6 cellular contexts compared by ENCODE assay signal in genomic region chr2:85323988-85324367, GRCh38. TPM values are rescaled to one million over a fixed set of nuclear protein-coding genes. Genes with fewer than 3 reads are reported as not detected.
A peak's percentile ranks its signal among the peaks of the same experiment; 100 is the strongest.
DNase-seq lines count a peak whose midpoint lies in the region; ATAC-seq, FAIRE-seq and TF ChIP-seq lines count a peak whose summit lies in the region.
"Not testable (repeated sequence)": the region's sequence is repeated elsewhere in the genome, so short reads cannot be mapped to it uniquely, and the experiment has no call there.

No MANE protein-coding gene starts in this region.

- intact Hi-C loops in lower lobe of right lung (cut with DNase I) = not testable (repeated sequence)

- CTCF ChIA-PET in T-cell (lab: Charles Lee) = interaction anchor here (0.6 to 0.7 kb wide), 3 partner anchors 10 to 853 kb away, joined by 3 to 4 read pairs (median 4); no protein-coding TSS in a partner anchor

- not testable (repeated sequence) for H3K9ac ChIP-seq in astrocyte (ENCODE audit: low read length)

- not testable (repeated sequence) for DNase-seq in CD4-positive, CD25-positive, alpha-beta regulatory T cell; T-cell; activated T-cell treated with anti-CD3 and anti-CD28 coated beads, Interleukin-2, amount 50 U/mL, for 4 hours; astrocyte (ENCODE audit: low read depth); lower lobe of right lung; stimulated activated effector memory CD8-positive, alpha-beta T cell treated with anti-CD3 and anti-CD28 coated beads, Interleukin-12 subunit alpha, Interleukin-12 subunit beta, amount 100 ng/mL, for 72 hours (ENCODE audit: low spot score in 2 of 2)

- peaks cover 35 to 93% (median 69%) of the 10 kb centered on the region in 4 donors for H3K4me1 Mint-ChIP-seq in CD4-positive, CD25-positive, alpha-beta regulatory T cell
- H3K4me1 Mint-ChIP-seq in T-cell (peaks cover 70 to 93% (median 78%) of the 10 kb centered on the region in 3 donors), astrocyte (ENCODE audit: low read depth, unreplicated experiment) (peaks cover 26% of the 10 kb centered on the region)
- H3K4me1 Mint-ChIP-seq in activated T-cell treated with anti-CD3 and anti-CD28 coated beads, Interleukin-2, amount 50 U/mL, for 4 hours (ENCODE audit: low read depth) = peaks cover 70% of the 10 kb centered on the region
- H3K4me1 Mint-ChIP-seq in stimulated activated effector memory CD8-positive, alpha-beta T cell treated with anti-CD3 and anti-CD28 coated beads, Interleukin-12 subunit alpha, Interleukin-12 subunit beta, amount 100 ng/mL, for 72 hours = peaks cover 70% of the 10 kb centered on the region

- not testable (repeated sequence) for H3K9me3 ChIP-seq in CD4-positive, CD25-positive, alpha-beta regulatory T cell (ENCODE audit: control insufficient read depth in 2 of 2, low read length in 2 of 2); astrocyte (ENCODE audit: insufficient read depth, low read depth, low read length); lower lobe of right lung

- ATAC-seq in CD4-positive, CD25-positive, alpha-beta regulatory T cell (ENCODE audit: low read depth in 2 of 2); T-cell (replicated peaks in 1 of 4); activated T-cell treated with anti-CD3 and anti-CD28 coated beads, Interleukin-2, amount 50 U/mL, for 4 hours; lower lobe of right lung; stimulated activated effector memory CD8-positive, alpha-beta T cell treated with anti-CD3 and anti-CD28 coated beads, Interleukin-12 subunit alpha, Interleukin-12 subunit beta, amount 100 ng/mL, for 72 hours: not testable (repeated sequence)

- H3K4me3 ChIP-seq in CD4-positive, CD25-positive, alpha-beta regulatory T cell (ENCODE audit: low read depth, low read length) = peak overlapping the region; percentile 99
- H3K4me3 ChIP-seq in astrocyte (ENCODE audit: insufficient read depth, low read depth, low read length) = not testable (repeated sequence)
- peak overlapping the region; percentile 0 for H3K4me3 ChIP-seq in lower lobe of right lung

- not testable (repeated sequence) for FAIRE-seq in astrocyte (lab: Jason Lieb, UNC)

- peaks cover 69% of the 10 kb centered on the region for H3K36me3 ChIP-seq in CD4-positive, CD25-positive, alpha-beta regulatory T cell (ENCODE audit: control insufficient read depth, insufficient read depth, low read length)
- H3K36me3 ChIP-seq in astrocyte (ENCODE audit: insufficient read depth, low read length) (peaks cover 45% of the 10 kb centered on the region), lower lobe of right lung (peaks cover 69% of the 10 kb centered on the region)

- POLR2A ChIA-PET in T-cell (lab: Charles Lee) = interaction anchor here in 1 of 2 donors (0.6 kb wide), 2 partner anchors 16 to 237 kb away, joined by 3 read pairs; no protein-coding TSS in a partner anchor

- not testable (repeated sequence) for H3K4me2 ChIP-seq in astrocyte (ENCODE audit: low read length)

- peaks cover 18% of the 10 kb centered on the region for H3K27me3 Mint-ChIP-seq in CD4-positive, CD25-positive, alpha-beta regulatory T cell
- H3K27me3 Mint-ChIP-seq in T-cell; activated T-cell treated with anti-CD3 and anti-CD28 coated beads, Interleukin-2, amount 50 U/mL, for 4 hours (ENCODE audit: low read depth); astrocyte (ENCODE audit: low read depth, unreplicated experiment): not testable (repeated sequence)

- H3K36me3 Mint-ChIP-seq in CD4-positive, CD25-positive, alpha-beta regulatory T cell = peaks cover 70% of the 10 kb centered on the region
- peaks cover 69% of the 10 kb centered on the region for H3K36me3 Mint-ChIP-seq in T-cell
- H3K36me3 Mint-ChIP-seq in activated T-cell treated with anti-CD3 and anti-CD28 coated beads, Interleukin-2, amount 50 U/mL, for 4 hours (ENCODE audit: insufficient read depth) = peaks cover 66% of the 10 kb centered on the region
- H3K36me3 Mint-ChIP-seq in astrocyte (ENCODE audit: low read depth, unreplicated experiment) = peaks cover 31% of the 10 kb centered on the region
- peaks cover 99% of the 10 kb centered on the region for H3K36me3 Mint-ChIP-seq in stimulated activated effector memory CD8-positive, alpha-beta T cell treated with anti-CD3 and anti-CD28 coated beads, Interleukin-12 subunit alpha, Interleukin-12 subunit beta, amount 100 ng/mL, for 72 hours

- H3K27ac Mint-ChIP-seq in CD4-positive, CD25-positive, alpha-beta regulatory T cell = peak overlapping the region; percentile 38 to 100 (median 82)
- peak overlapping the region; percentile 81 to 100 for H3K27ac Mint-ChIP-seq in T-cell
- H3K27ac Mint-ChIP-seq in astrocyte (ENCODE audit: unreplicated experiment) = not testable (repeated sequence)
- H3K27ac Mint-ChIP-seq in stimulated activated effector memory CD8-positive, alpha-beta T cell treated with anti-CD3 and anti-CD28 coated beads, Interleukin-12 subunit alpha, Interleukin-12 subunit beta, amount 100 ng/mL, for 72 hours = peak overlapping the region; percentile 96

- H3K9me3 Mint-ChIP-seq in CD4-positive, CD25-positive, alpha-beta regulatory T cell; T-cell; activated T-cell treated with anti-CD3 and anti-CD28 coated beads, Interleukin-2, amount 50 U/mL, for 4 hours; astrocyte (ENCODE audit: unreplicated experiment); stimulated activated effector memory CD8-positive, alpha-beta T cell treated with anti-CD3 and anti-CD28 coated beads, Interleukin-12 subunit alpha, Interleukin-12 subunit beta, amount 100 ng/mL, for 72 hours: not testable (repeated sequence)

- H3K27ac ChIP-seq in CD4-positive, CD25-positive, alpha-beta regulatory T cell (ENCODE audit: insufficient read depth, low read length, poor library complexity, severe bottlenecking) = peak overlapping the region; percentile 97
- H3K27ac ChIP-seq in astrocyte (ENCODE audit: low read depth, low read length); lower lobe of right lung: not testable (repeated sequence)

- peak overlapping the region; percentile 96 to 100 (median 100) for H3K4me3 Mint-ChIP-seq in CD4-positive, CD25-positive, alpha-beta regulatory T cell
- H3K4me3 Mint-ChIP-seq in T-cell (peak overlapping the region; percentile 94 to 99 (median 97)), astrocyte (ENCODE audit: unreplicated experiment) (peak overlapping the region; percentile 40)
- H3K4me3 Mint-ChIP-seq in activated T-cell treated with anti-CD3 and anti-CD28 coated beads, Interleukin-2, amount 50 U/mL, for 4 hours = peak overlapping the region; percentile 95
- H3K4me3 Mint-ChIP-seq in stimulated activated effector memory CD8-positive, alpha-beta T cell treated with anti-CD3 and anti-CD28 coated beads, Interleukin-12 subunit alpha, Interleukin-12 subunit beta, amount 100 ng/mL, for 72 hours = peak overlapping the region; percentile 99

- H3K79me2 ChIP-seq in astrocyte (ENCODE audit: insufficient read depth, low read length) = peaks cover 79% of the 10 kb centered on the region

- H4K20me1 ChIP-seq in astrocyte (ENCODE audit: insufficient read depth, low read length) = peaks cover 78% of the 10 kb centered on the region

- H3K4me1 ChIP-seq in CD4-positive, CD25-positive, alpha-beta regulatory T cell (ENCODE audit: control insufficient read depth, insufficient read depth, low read length, poor library complexity, severe bottlenecking) = peaks cover 89% of the 10 kb centered on the region
- peaks cover 11% of the 10 kb centered on the region for H3K4me1 ChIP-seq in astrocyte (ENCODE audit: insufficient read depth, low read length)
- peaks cover 78% of the 10 kb centered on the region for H3K4me1 ChIP-seq in lower lobe of right lung

- not testable (repeated sequence) for H2AFZ ChIP-seq in astrocyte (ENCODE audit: low read depth, low read length)

- not testable (repeated sequence) for H3K27me3 ChIP-seq in CD4-positive, CD25-positive, alpha-beta regulatory T cell (ENCODE audit: control insufficient read depth, insufficient read depth, low read length); astrocyte (ENCODE audit: insufficient read depth, low read length); lower lobe of right lung (ENCODE audit: low read depth)

- not testable (repeated sequence) for TF ChIP-seq CTCF in astrocyte (IDR thresholded peaks at IDR 0.05; ENCODE audit: insufficient read depth, low read depth, low read length); lower lobe of right lung (IDR thresholded peaks at IDR 0.05)

RNA-seq across cellular contexts. Expression of gene TGOLN2, which starts 3.8 kb away (rescaled TPM):
- total RNA-seq in CD4-positive, CD25-positive, alpha-beta regulatory T cell = 168 TPM
- polyA plus RNA-seq in CD4-positive, CD25-positive, alpha-beta regulatory T cell = 10 to 100 TPM; 51.3 to 62.7 (median 62.1) TPM
- 100 to 1,000 TPM; 142 to 175 (median 161) TPM for total RNA-seq in T-cell
- total RNA-seq in activated T-cell treated with anti-CD3 and anti-CD28 coated beads, Interleukin-2, amount 50 U/mL, for 4 hours = 10 to 100 TPM; 93.8 to 99.6 (median 98.1) TPM
- total RNA-seq in astrocyte = 86.7 and 90.8 TPM in 2 replicates
- 171 TPM for total RNA-seq in lower lobe of right lung

RNA-seq across cellular contexts. Expression of gene RETSAT, which starts 30.4 kb away (rescaled TPM):
- 32.4 TPM for total RNA-seq in CD4-positive, CD25-positive, alpha-beta regulatory T cell
- 10 to 100 TPM; 13.8 to 18.1 (median 15.8) TPM for polyA plus RNA-seq in CD4-positive, CD25-positive, alpha-beta regulatory T cell
- total RNA-seq in T-cell (10 to 100 TPM; 24.2 to 36.3 (median 26.5) TPM), astrocyte (38.2 and 38.5 TPM in 2 replicates), lower lobe of right lung (55.5 TPM)
- total RNA-seq in activated T-cell treated with anti-CD3 and anti-CD28 coated beads, Interleukin-2, amount 50 U/mL, for 4 hours = 10 to 100 TPM; 16.0 to 18.6 (median 16.2) TPM

RNA-seq across cellular contexts. Expression of gene ELMOD3, which starts 30.6 kb away (rescaled TPM):
- 21.5 TPM for total RNA-seq in CD4-positive, CD25-positive, alpha-beta regulatory T cell
- 10 to 100 TPM; 13.5 to 16.3 (median 15.4) TPM for polyA plus RNA-seq in CD4-positive, CD25-positive, alpha-beta regulatory T cell
- total RNA-seq in T-cell (10 to 100 TPM; 18.8 to 30.9 (median 25.2) TPM), astrocyte (11.2 and 11.7 TPM in 2 replicates), lower lobe of right lung (19.6 TPM)
- total RNA-seq in activated T-cell treated with anti-CD3 and anti-CD28 coated beads, Interleukin-2, amount 50 U/mL, for 4 hours = 1 to 10 TPM; 5.5 to 9.9 (median 8.8) TPM

Comparison
In these comparisons a context has a peak if more than half of its experiments do, and no peak if none do; other contexts are left out.
1. H3K4me3 Mint-ChIP-seq: peak in every context shown above with its lines; median percentile 100 in CD4-positive, CD25-positive, alpha-beta regulatory T cell; 99 in stimulated activated effector memory CD8-positive, alpha-beta T cell treated with anti-CD3 and anti-CD28 coated beads, Interleukin-12 subunit alpha, Interleukin-12 subunit beta, amount 100 ng/mL, for 72 hours; 97 in T-cell; 95 in activated T-cell treated with anti-CD3 and anti-CD28 coated beads, Interleukin-2, amount 50 U/mL, for 4 hours; 40 in astrocyte.